ENCODE assay signal across 15 cellular contexts in the genomic region with DNA sequence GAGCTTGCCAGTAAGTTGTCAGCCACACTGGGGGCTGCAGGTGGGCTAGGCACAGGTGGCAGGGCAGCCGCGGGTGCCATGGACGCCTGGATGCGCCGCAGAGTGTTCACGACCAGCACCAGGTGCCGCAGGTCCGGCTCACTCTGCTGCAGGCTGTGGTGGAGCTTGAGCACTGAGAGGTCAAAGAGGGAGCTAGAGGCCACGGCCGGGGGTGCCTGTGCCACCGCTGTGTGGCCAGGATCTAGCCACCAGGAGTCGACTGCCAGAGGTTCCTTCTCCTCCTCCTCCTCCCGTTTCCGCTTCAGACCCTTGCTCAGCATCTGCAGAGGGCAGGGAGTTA. TPM values are rescaled to one million over a fixed set of nuclear protein-coding genes. Genes with fewer than 3 reads are reported as not detected.
DNase-seq lines count a peak whose midpoint lies in the region; FAIRE-seq and TF ChIP-seq lines count a peak whose summit lies in the region.
"Had no signal": no experiment of that assay in that cellular context is flagged by ENCODE, and none has a peak within 500 bp of the region (broad histone marks: within the 10 kb centered on the region; RNA-seq: fewer than 3 reads in every experiment).

No MANE protein-coding gene starts in this region.

- no peak overlapping the region for H3K56ac ChIP-seq in H1 (replicated peaks; ENCODE audit: insufficient read length, low read depth, low read length)

- H3K27ac ChIP-seq in 22Rv1 = peak overlapping the region; percentile 87
- no peak overlapping the region for H3K27ac ChIP-seq in H1 (ENCODE audit: low read depth, low read length)
- H3K27ac ChIP-seq in trophoblast cell (ENCODE audit: low read depth, low read length) = no peak overlapping the region
- H3K27ac ChIP-seq in Peyer's patch = peak overlapping the region in 2 of 4 donors; percentile 25 to 45
- H3K27ac ChIP-seq: C4-2B, parathyroid adenoma had no signal

- H4K91ac ChIP-seq in H1 (replicated peaks; ENCODE audit: insufficient read length, low read length) (peak overlapping the region; percentile 31), trophoblast cell (ENCODE audit: low read depth, low read length) (no peak overlapping the region)

- H3K18ac ChIP-seq in H1 (ENCODE audit: extremely low read depth, low read length) (no peak overlapping the region), trophoblast cell (ENCODE audit: low read length) (peak overlapping the region; percentile 5)

- H2BK20ac ChIP-seq in H1 (ENCODE audit: low read length) = no peak overlapping the region

- peak overlapping the region; percentile 61; the same call in 1 of the 2 replicates for H2BK15ac ChIP-seq in H1 (ENCODE audit: low read length)

- peaks cover 0 to 6% (median 4%) of the 10 kb centered on the region in 4 experiments; a peak in 4 of 7 replicates for H3K4me1 ChIP-seq in H1 (replicated peaks in 1 of 4; ENCODE audit: control insufficient read depth in 3 of 4, insufficient read depth in 4 of 4, low read length in 3 of 4)
- H3K4me1 ChIP-seq in trophoblast cell (ENCODE audit: control insufficient read depth in 1 of 2, insufficient read depth in 2 of 2, low read length in 2 of 2) = peaks cover 5 to 10% of the 10 kb centered on the region in 2 experiments
- H3K4me1 ChIP-seq in Peyer's patch = peaks cover 3 to 43% (median 11%) of the 10 kb centered on the region in 4 donors

- TF ChIP-seq RAD21 in H1 (IDR thresholded peaks at IDR 0.05 in 1 of 2, conservative IDR thresholded peaks at IDR 0.05 in 1 of 2; ENCODE audit: low read depth in 2 of 2, low read length in 2 of 2) = no peak

- no peaks in the 10 kb centered on the region; the same call in 1 of the 2 replicates for H3K79me1 ChIP-seq in H1 (ENCODE audit: low read depth, low read length)
- peaks cover 19% of the 10 kb centered on the region for H3K79me1 ChIP-seq in trophoblast cell (ENCODE audit: low read length)

- no peak overlapping the region for H4K5ac ChIP-seq in H1 (ENCODE audit: insufficient read length, low read depth, low read length)

- H3K14ac ChIP-seq in H1 (ENCODE audit: insufficient read length) (no peak overlapping the region), trophoblast cell (ENCODE audit: low read length) (no peak overlapping the region)

- H3K79me2 ChIP-seq in H1 (ENCODE audit: control insufficient read depth in 1 of 2, insufficient read depth in 2 of 2, low read length in 2 of 2) = no peaks in the 10 kb centered on the region
- peaks cover 15% of the 10 kb centered on the region for H3K79me2 ChIP-seq in trophoblast cell (ENCODE audit: control insufficient read depth, insufficient read depth, low read length, poor library complexity)

- no peak overlapping the region for H2AK5ac ChIP-seq in H1 (ENCODE audit: low read depth, low read length)
- H2AK5ac ChIP-seq in trophoblast cell (ENCODE audit: low read length) = no peak overlapping the region

- no peak overlapping the region for H2BK120ac ChIP-seq in H1 (replicated peaks; ENCODE audit: low read depth, low read length)
- H2BK120ac ChIP-seq in trophoblast cell (ENCODE audit: insufficient read depth, low read length, poor library complexity) = no peak overlapping the region

- no peak for FAIRE-seq in H1 (lab: Jason Lieb, UNC)
- no peak for FAIRE-seq in frontal cortex (lab: Jason Lieb, UNC)
- FAIRE-seq: urothelium cell line had no signal

- H2AFZ ChIP-seq in H1 (ENCODE audit: low read length) (no peak overlapping the region), trophoblast cell (ENCODE audit: insufficient read depth, low read length, poor library complexity) (no peak overlapping the region)
- H2AFZ ChIP-seq: parathyroid adenoma had no signal

- H3K4ac ChIP-seq in H1 (replicated peaks; ENCODE audit: insufficient read length, low read depth, low read length) = no peak overlapping the region
- H3K4ac ChIP-seq in trophoblast cell (ENCODE audit: low read depth, low read length) = peak overlapping the region; percentile 24

- TF ChIP-seq POLR2A in H1 (IDR thresholded peaks at IDR 0.05; ENCODE audit: control extremely low read depth in 1 of 2, low read depth in 2 of 2, low read length in 2 of 2) (no peak), Peyer's patch (IDR thresholded peaks at IDR 0.05) (no peak)

- H3K27me3 ChIP-seq in H7 (ENCODE audit: control insufficient read depth, insufficient read depth, low read length) = no peaks in the 10 kb centered on the region
- no peaks in the 10 kb centered on the region; a peak in 1 of 7 replicates for H3K27me3 ChIP-seq in H1 (replicated peaks in 1 of 4; ENCODE audit: control insufficient read depth in 3 of 4, extremely low read depth in 1 of 4, insufficient read depth in 3 of 4, low read length in 3 of 4)
- no peaks in the 10 kb centered on the region for H3K27me3 ChIP-seq in trophoblast cell (ENCODE audit: insufficient read depth, low read length)
- H3K27me3 ChIP-seq in Peyer's patch = no peaks in the 10 kb centered on the region

- no peaks in the 10 kb centered on the region for H4K20me1 ChIP-seq in H1 (replicated peaks in 1 of 2; ENCODE audit: control insufficient read depth in 1 of 2, insufficient read depth in 2 of 2, low read length in 2 of 2)

- H4K8ac ChIP-seq in H1 (ENCODE audit: extremely low read depth, insufficient read depth, low read length) (peak overlapping the region; percentile 75), trophoblast cell (ENCODE audit: low read depth, low read length) (no peak overlapping the region)

- H3K4me3 ChIP-seq in H7 (ENCODE audit: insufficient read depth, low read depth, low read length) (no peak overlapping the region), H1 (ENCODE audit: extremely low read depth in 1 of 4, insufficient read depth in 2 of 4, low read depth in 3 of 4, low read length in 4 of 4) (no peak overlapping the region), trophoblast cell (ENCODE audit: low read depth, low read length) (no peak overlapping the region), Peyer's patch (no peak overlapping the region)

- H3K4me2 ChIP-seq in H1 (ENCODE audit: insufficient read depth in 1 of 2, low read depth in 2 of 2, low read length in 2 of 2) = no peak overlapping the region
- no peak overlapping the region for H3K4me2 ChIP-seq in trophoblast cell (ENCODE audit: low read length)

- H3K23ac ChIP-seq in H1 (ENCODE audit: insufficient read length) (no peak overlapping the region), trophoblast cell (ENCODE audit: low read length) (no peak overlapping the region)

- H3K23me2 ChIP-seq in H1 (ENCODE audit: low read depth, low read length) = peaks cover 12% of the 10 kb centered on the region

- H3K36me3 ChIP-seq in H7 (replicated peaks; ENCODE audit: control insufficient read depth, insufficient read depth, low read length) (no peaks in the 10 kb centered on the region), H1 (ENCODE audit: control insufficient read depth in 2 of 4, insufficient read depth in 4 of 4, low read length in 3 of 4) (peaks cover 0 to 2% (median 0%) of the 10 kb centered on the region in 4 experiments; a peak in 2 of 8 replicates), trophoblast cell (ENCODE audit: control insufficient read depth in 1 of 2, insufficient read depth in 2 of 2, low read length in 2 of 2) (peaks cover 10% of the 10 kb centered on the region in 2 experiments), Peyer's patch (peaks cover 0 to 13% (median 0%) of the 10 kb centered on the region in 3 donors)

- no peak overlapping the region for H2BK12ac ChIP-seq in H1 (ENCODE audit: low read depth, low read length)
- no peak overlapping the region for H2BK12ac ChIP-seq in trophoblast cell (ENCODE audit: low read length)

- CTCF ChIA-PET in H1 (lab: Charles Lee; ENCODE audit: partially characterized antibody) = interaction anchor here (0.7 to 3.3 kb wide), 7 partner anchors 9 to 184 kb away, joined by 3 to 16 read pairs (median 6); partner anchors contain the start of gene SERTAD3

- no peaks in the 10 kb centered on the region for H3K9me3 ChIP-seq in H1 (ENCODE audit: insufficient read depth in 2 of 2, low read depth in 1 of 2, low read length in 1 of 2)
- H3K9me3 ChIP-seq in trophoblast cell (ENCODE audit: insufficient read depth, low read depth, low read length) = no peaks in the 10 kb centered on the region
- H3K9me3 ChIP-seq in Peyer's patch = no peaks in the 10 kb centered on the region

- TF ChIP-seq EP300 in H1 (IDR thresholded peaks at IDR 0.05; ENCODE audit: borderline replicate concordance in 1 of 2, low read depth in 2 of 2, low read length in 2 of 2) = no peak

- DNase-seq in H7 (peak; percentile 25), H1 (ENCODE audit: low read depth in 1 of 2, low spot score in 2 of 2) (no peak), trophoblast cell (no peak), HT-29 (ENCODE audit: low spot score) (no peak), frontal cortex (ENCODE audit: low spot score in 2 of 2) (no peak), NCI-H1092 (lab: John Stamatoyannopoulos, UW) (no peak), Peyer's patch (no peak)
- DNase-seq: activated CD4-positive, alpha-beta memory T cell treated with anti-CD3 and anti-CD28 coated beads for 36 hours; DMS79; NCI-H82; SHP77 treated with DMSO at 0.1 percent for 48 hours had no signal

- no peak for TF ChIP-seq CTCF in 22Rv1 (IDR thresholded peaks at IDR 0.05)
- TF ChIP-seq CTCF in H1 (IDR thresholded peaks at IDR 0.05; ENCODE audit: control extremely low read depth in 1 of 3, insufficient read depth in 1 of 3, low read depth in 1 of 3, low read length in 3 of 3) = no peak
- TF ChIP-seq CTCF in Peyer's patch (IDR thresholded peaks at IDR 0.05) = no peak

- H3K9ac ChIP-seq in H1 (replicated peaks in 1 of 4; ENCODE audit: extremely low read depth in 1 of 4, low read depth in 3 of 4, low read length in 3 of 4) = 0 out of 7 replicates have a peak overlapping the region, but pooled peaks of 1 of the 4 experiments have one; percentile 20
- no peak overlapping the region for H3K9ac ChIP-seq in trophoblast cell (ENCODE audit: low read length)
- H3K9ac ChIP-seq: parathyroid adenoma had no signal

- WGBS in H1 (ENCODE audit: extremely low coverage in 1 of 2, insufficient coverage in 1 of 2, insufficient read length in 1 of 2, insufficient replicate concordance in 2 of 2, low coverage in 1 of 2, low lambda C conversion rate in 2 of 2, missing lambda C conversion rate in 1 of 2), 2 experiments = 90% methylated on average over 12 of the region's 14 CpGs; no CpG with 5 or more reads in 1 of the 2 experiments
- no CpG with 5 or more reads among the region's 14 CpGs for WGBS in trophoblast cell (ENCODE audit: extremely low coverage, insufficient coverage, insufficient read length)

- H4K12ac ChIP-seq in trophoblast cell (ENCODE audit: low read depth, low read length) = no peak overlapping the region

- H2BK5ac ChIP-seq in H1 (ENCODE audit: low read depth, low read length) (no peak overlapping the region), trophoblast cell (ENCODE audit: low read depth, low read length, poor library complexity) (no peak overlapping the region)

- POLR2A ChIA-PET in H1 (lab: Charles Lee; ENCODE audit: partially characterized antibody) = interaction anchor here (1.1 to 3.1 kb wide), 3 partner anchors 19 to 23 kb away, joined by 3 to 20 read pairs (median 4); partner anchors contain the start of gene SERTAD3

RNA-seq across cellular contexts. Expression of gene SERTAD1, which starts 2.6 kb away (rescaled TPM):
- 3.7 and 4.4 TPM in 2 replicates for total RNA-seq in H7 (2014; rRNA removed; shearing (Covaris generic))
- total RNA-seq in H1 (2021; fragmentation: NEBNext Ultra II Directional; extraction: Animal tissue kit (Norgen Biotek cat#: 25700)) = 4.9 and 5.4 TPM in 2 replicates
- polyA plus RNA-seq in H1 (2011; rRNA removed) = 6.6 and 8.0 TPM in 2 replicates
- polyA plus RNA-seq in H1 (2011; cell fraction: cytosol; rRNA removed) = 5.9 TPM
- polyA plus RNA-seq in H1 (2011; cell fraction: nucleus; rRNA removed) = 5.4 TPM
- 3.8 to 5.5 TPM (median 4.9 TPM) in 4 replicates for polyA plus RNA-seq in H1 (2012, experiment 1 of 2)
- polyA plus RNA-seq in H1 (2012, experiment 2 of 2) = 6.4 TPM
- 3.4 TPM for polyA plus RNA-seq in H1 (2013, experiment 1 of 2)
- 3.1 TPM for polyA plus RNA-seq in H1 (2013, experiment 2 of 2)
- 1.3 and 2.1 TPM in 2 replicates for polyA minus RNA-seq in H1 (2011; rRNA and poly(A)+ RNA removed)
- 2.4 TPM for polyA minus RNA-seq in H1 (2011; cell fraction: cytosol; rRNA and poly(A)+ RNA removed)
- polyA minus RNA-seq in H1 (2011; cell fraction: nucleus; rRNA and poly(A)+ RNA removed) = 2.6 TPM
- 9.6 and 10.1 TPM in 2 replicates for polyA plus RNA-seq in trophoblast cell (2013)
- 32.1 and 32.7 TPM in 2 replicates for total RNA-seq in HT-29 (2014; rRNA removed; shearing (Covaris generic))
- 2.0 TPM for total RNA-seq in frontal cortex
- total RNA-seq in Peyer's patch = 10 to 100 TPM in 2 of 4 donors, 1 to 10 TPM in 2; 4.1 to 18.2 (median 11.6) TPM

RNA-seq across cellular contexts. Expression of gene PRX, which starts 10.0 kb away (rescaled TPM):
- total RNA-seq in H7 (2014; rRNA removed; shearing (Covaris generic)) = 5.0 and 10.7 TPM in 2 replicates
- 5.8 and 6.0 TPM in 2 replicates for total RNA-seq in H1 (2021; fragmentation: NEBNext Ultra II Directional; extraction: Animal tissue kit (Norgen Biotek cat#: 25700))
- 2.8 and 3.8 TPM in 2 replicates for polyA plus RNA-seq in H1 (2011; rRNA removed)
- polyA plus RNA-seq in H1 (2011; cell fraction: cytosol; rRNA removed) = 5.0 TPM
- polyA plus RNA-seq in H1 (2011; cell fraction: nucleus; rRNA removed) = 5.2 TPM
- polyA plus RNA-seq in H1 (2012, experiment 1 of 2) = 5.4 to 9.9 TPM (median 8.0 TPM) in 4 replicates
- 4.6 TPM for polyA plus RNA-seq in H1 (2012, experiment 2 of 2)
- 2.8 TPM for polyA plus RNA-seq in H1 (2013, experiment 1 of 2)
- polyA plus RNA-seq in H1 (2013, experiment 2 of 2) = 2.9 TPM
- 1.9 and 2.1 TPM in 2 replicates for polyA minus RNA-seq in H1 (2011; rRNA and poly(A)+ RNA removed)
- 1.7 TPM for polyA minus RNA-seq in H1 (2011; cell fraction: cytosol; rRNA and poly(A)+ RNA removed)
- polyA minus RNA-seq in H1 (2011; cell fraction: nucleus; rRNA and poly(A)+ RNA removed) = 4.2 TPM
- polyA plus RNA-seq in trophoblast cell (2013) = 1.9 and 2.0 TPM in 2 replicates
- 1.3 and 1.8 TPM in 2 replicates for total RNA-seq in HT-29 (2014; rRNA removed; shearing (Covaris generic))
- total RNA-seq in frontal cortex (1.2 TPM), Peyer's patch (1 to 10 TPM; 1.4 to 7.4 (median 3.0) TPM)

RNA-seq across cellular contexts. Expression of gene SERTAD3, which starts 20.9 kb away (rescaled TPM):
- 26.0 and 29.9 TPM in 2 replicates for total RNA-seq in H7 (2014; rRNA removed; shearing (Covaris generic))
- total RNA-seq in H1 (2021; fragmentation: NEBNext Ultra II Directional; extraction: Animal tissue kit (Norgen Biotek cat#: 25700)) = 32.1 and 33.4 TPM in 2 replicates
- 15.1 and 23.5 TPM in 2 replicates for polyA plus RNA-seq in H1 (2011; rRNA removed)
- polyA plus RNA-seq in H1 (2011; cell fraction: cytosol; rRNA removed) = 14.4 TPM
- 17.5 TPM for polyA plus RNA-seq in H1 (2011; cell fraction: nucleus; rRNA removed)
- 19.0 to 27.4 TPM (median 21.0 TPM) in 4 replicates for polyA plus RNA-seq in H1 (2012, experiment 1 of 2)
- 29.2 TPM for polyA plus RNA-seq in H1 (2012, experiment 2 of 2)
- 11.0 TPM for polyA plus RNA-seq in H1 (2013, experiment 1 of 2)
- polyA plus RNA-seq in H1 (2013, experiment 2 of 2) = 10.4 TPM
- polyA minus RNA-seq in H1 (2011; rRNA and poly(A)+ RNA removed) = 18.8 and 25.3 TPM in 2 replicates
- 34.3 TPM for polyA minus RNA-seq in H1 (2011; cell fraction: cytosol; rRNA and poly(A)+ RNA removed)
- polyA minus RNA-seq in H1 (2011; cell fraction: nucleus; rRNA and poly(A)+ RNA removed) = 11.6 TPM
- polyA plus RNA-seq in trophoblast cell (2013) = 30.6 and 31.9 TPM in 2 replicates
- total RNA-seq in HT-29 (2014; rRNA removed; shearing (Covaris generic)) = 23.4 and 30.6 TPM in 2 replicates
- total RNA-seq in frontal cortex (7.3 TPM), Peyer's patch (10 to 100 TPM in 3 of 4 donors, 1 to 10 TPM in 1; 9.1 to 22.4 (median 15.2) TPM)

RNA-seq across cellular contexts. Expression of gene HIPK4, which starts 33.2 kb away (rescaled TPM):
- 0.15 and 0.24 TPM in 2 replicates for total RNA-seq in H7 (2014; rRNA removed; shearing (Covaris generic))
- 0.15 and 0.29 TPM in 2 replicates for total RNA-seq in H1 (2021; fragmentation: NEBNext Ultra II Directional; extraction: Animal tissue kit (Norgen Biotek cat#: 25700))
- polyA plus RNA-seq in H1 (2011; rRNA removed) = 0.57 and 0.88 TPM in 2 replicates
- 0.70 TPM for polyA plus RNA-seq in H1 (2011; cell fraction: cytosol; rRNA removed)
- 0.66 TPM for polyA plus RNA-seq in H1 (2011; cell fraction: nucleus; rRNA removed)
- polyA plus RNA-seq in H1 (2012, experiment 1 of 2) = 0.31 to 0.48 TPM (median 0.34 TPM) in 4 replicates
- 0.16 TPM for polyA plus RNA-seq in H1 (2012, experiment 2 of 2)
- 0.18 TPM for polyA plus RNA-seq in H1 (2013, experiment 1 of 2)
- polyA plus RNA-seq in H1 (2013, experiment 2 of 2) = 0.26 TPM
- 0.09 and 0.37 TPM in 2 replicates for polyA minus RNA-seq in H1 (2011; rRNA and poly(A)+ RNA removed)
- 0.44 TPM for polyA minus RNA-seq in H1 (2011; cell fraction: cytosol; rRNA and poly(A)+ RNA removed)
- polyA minus RNA-seq in H1 (2011; cell fraction: nucleus; rRNA and poly(A)+ RNA removed) = 0.30 TPM
- polyA plus RNA-seq in trophoblast cell (2013) = 0.08 and 0.12 TPM in 2 replicates
- 0.10 TPM in 1 of 2 replicates, not detected in the other for total RNA-seq in HT-29 (2014; rRNA removed; shearing (Covaris generic))
- total RNA-seq in frontal cortex (not detected), Peyer's patch (not detected)
- total RNA-seq: activated CD4-positive, alpha-beta memory T cell treated with anti-CD3 and anti-CD28 coated beads for 36 hours had no signal

RNA-seq across cellular contexts. Expression of gene BLVRB, which starts 42.3 kb away (rescaled TPM):
- 43.6 and 53.8 TPM in 2 replicates for total RNA-seq in H7 (2014; rRNA removed; shearing (Covaris generic))
- total RNA-seq in H1 (2021; fragmentation: NEBNext Ultra II Directional; extraction: Animal tissue kit (Norgen Biotek cat#: 25700)) = 28.7 and 32.3 TPM in 2 replicates
- 182 and 196 TPM in 2 replicates for polyA plus RNA-seq in H1 (2011; rRNA removed)
- polyA plus RNA-seq in H1 (2011; cell fraction: cytosol; rRNA removed) = 134 TPM
- 82.5 TPM for polyA plus RNA-seq in H1 (2011; cell fraction: nucleus; rRNA removed)
- 36.4 to 73.2 TPM (median 66.2 TPM) in 4 replicates for polyA plus RNA-seq in H1 (2012, experiment 1 of 2)
- polyA plus RNA-seq in H1 (2012, experiment 2 of 2) = 60.9 TPM
- polyA plus RNA-seq in H1 (2013, experiment 1 of 2) = 43.5 TPM
- polyA plus RNA-seq in H1 (2013, experiment 2 of 2) = 41.3 TPM
- 37.7 and 38.8 TPM in 2 replicates for polyA minus RNA-seq in H1 (2011; rRNA and poly(A)+ RNA removed)
- 41.1 TPM for polyA minus RNA-seq in H1 (2011; cell fraction: cytosol; rRNA and poly(A)+ RNA removed)
- polyA minus RNA-seq in H1 (2011; cell fraction: nucleus; rRNA and poly(A)+ RNA removed) = 29.0 TPM
- polyA plus RNA-seq in trophoblast cell (2013) = 69.2 and 70.1 TPM in 2 replicates
- 201 and 206 TPM in 2 replicates for total RNA-seq in HT-29 (2014; rRNA removed; shearing (Covaris generic))
- total RNA-seq in frontal cortex = 29.3 TPM
- total RNA-seq in Peyer's patch = 100 to 1,000 TPM; 148 to 277 (median 218) TPM
